ENCODE assay signal across 9 cellular contexts in genomic region chr7:22723171-22723601, GRCh38. TPM values are rescaled to one million over a fixed set of nuclear protein-coding genes. Genes with fewer than 3 reads are reported as not detected.
A peak's percentile ranks its signal among the peaks of the same experiment; 100 is the strongest.
DNase-seq lines count a peak whose midpoint lies in the region; ATAC-seq and TF ChIP-seq lines count a peak whose summit lies in the region.
"Had no signal": no experiment of that assay in that cellular context is flagged by ENCODE, and none has a peak within 500 bp of the region (broad histone marks: within the 10 kb centered on the region; RNA-seq: fewer than 3 reads in every experiment).

No MANE protein-coding gene starts in this region.

- no peak for TF ChIP-seq CTCF in brain microvascular endothelial cell (IDR thresholded peaks at IDR 0.05; ENCODE audit: low read depth, low read length, missing control alignments)
- no peak for TF ChIP-seq CTCF in upper lobe of right lung (IDR thresholded peaks at IDR 0.05)
- no peak for TF ChIP-seq CTCF in GM23338 (conservative IDR thresholded peaks at IDR 0.05; ENCODE audit: low read depth in 2 of 2)

- H3K27ac ChIP-seq in brain microvascular endothelial cell = peak overlapping the region; percentile 35
- peak overlapping the region; percentile 67 for H3K27ac ChIP-seq in upper lobe of right lung
- no peak overlapping the region for H3K27ac ChIP-seq in GM23338 (ENCODE audit: low read depth)

- no peak for DNase-seq in activated CD8-positive, alpha-beta memory T cell treated with anti-CD3 and anti-CD28 coated beads, Interleukin-2, amount 10 ng/mL, durations not matched to agents 7 days and 5 days
- DNase-seq in activated CD8-positive, alpha-beta memory T cell treated with anti-CD3 and anti-CD28 coated beads, Interleukin-2, amount 50 U/mL, for 4 hours = no peak
- DNase-seq in brain microvascular endothelial cell (peak; percentile 39), lung microvascular endothelial cell (ENCODE audit: low read depth in 2 of 2) (peak; percentile 61 to 84), upper lobe of right lung (peak; percentile 86), GM23338 (ENCODE audit: low spot score) (no peak)
- DNase-seq in stimulated activated CD4-positive, alpha-beta T cell treated with anti-CD3 and anti-CD28 coated beads, Interleukin-1b, Interleukin-23, amount 100 ng/mL, for 48 hours = no peak
- no peak for DNase-seq in NK-92 treated with Interleukin-12 subunit alpha and Interleukin-12 subunit beta, amount 100 ng/mL, for 24 hours (lab: John Stamatoyannopoulos, UW)
- DNase-seq: ACHN had no signal

- H3K27me3 Mint-ChIP-seq in activated CD8-positive, alpha-beta memory T cell treated with anti-CD3 and anti-CD28 coated beads, Interleukin-2, amount 10 ng/mL, durations not matched to agents 7 days and 5 days = peaks cover 77% of the 10 kb centered on the region
- H3K27me3 Mint-ChIP-seq in GM23338 (ENCODE audit: insufficient read depth, low read depth, poor library complexity) = peaks cover 12% of the 10 kb centered on the region

- H3K79me2 ChIP-seq in GM23338 (replicated peaks; ENCODE audit: insufficient read depth) = no peaks in the 10 kb centered on the region

- no peak overlapping the region; the same call in 1 of the 2 replicates for H2AFZ ChIP-seq in GM23338

- H3K4me3 ChIP-seq in brain microvascular endothelial cell (ENCODE audit: low read depth, low read length) (no peak overlapping the region), upper lobe of right lung (no peak overlapping the region), GM23338 (no peak overlapping the region)

- no peaks in the 10 kb centered on the region for H4K20me1 ChIP-seq in GM23338 (replicated peaks; ENCODE audit: insufficient read depth)

- H3K4me3 Mint-ChIP-seq in activated CD8-positive, alpha-beta memory T cell treated with anti-CD3 and anti-CD28 coated beads, Interleukin-2, amount 10 ng/mL, durations not matched to agents 7 days and 5 days = no peak overlapping the region
- no peak overlapping the region for H3K4me3 Mint-ChIP-seq in GM23338

- peaks cover 14% of the 10 kb centered on the region for H3K9me2 ChIP-seq in GM23338 (ENCODE audit: insufficient read depth)

- peaks cover 28% of the 10 kb centered on the region for H3K4me1 Mint-ChIP-seq in activated CD8-positive, alpha-beta memory T cell treated with anti-CD3 and anti-CD28 coated beads, Interleukin-2, amount 10 ng/mL, durations not matched to agents 7 days and 5 days
- H3K4me1 Mint-ChIP-seq in GM23338 = peaks cover 32% of the 10 kb centered on the region

- H3K36me3 ChIP-seq in brain microvascular endothelial cell (replicated peaks) = no peaks in the 10 kb centered on the region
- no peaks in the 10 kb centered on the region for H3K36me3 ChIP-seq in upper lobe of right lung
- no peaks in the 10 kb centered on the region for H3K36me3 ChIP-seq in GM23338 (ENCODE audit: insufficient read depth)

- peaks cover 41% of the 10 kb centered on the region for H3K4me1 ChIP-seq in upper lobe of right lung
- H3K4me1 ChIP-seq in GM23338 (ENCODE audit: insufficient read depth) = peaks cover 16% of the 10 kb centered on the region

- no peaks in the 10 kb centered on the region for H3K27me3 ChIP-seq in brain microvascular endothelial cell (replicated peaks)
- H3K27me3 ChIP-seq in upper lobe of right lung = no peaks in the 10 kb centered on the region
- H3K27me3 ChIP-seq in GM23338 (ENCODE audit: insufficient read depth) = no peaks in the 10 kb centered on the region; the same call in 1 of the 2 replicates

- intact Hi-C loops in upper lobe of right lung (cut with DNase I) = no loop called here

- H3F3A ChIP-seq in GM23338 (replicated peaks; ENCODE audit: low read depth) = no peaks in the 10 kb centered on the region; the same call in 1 of the 2 replicates

- H3K36me3 Mint-ChIP-seq in activated CD8-positive, alpha-beta memory T cell treated with anti-CD3 and anti-CD28 coated beads, Interleukin-2, amount 10 ng/mL, durations not matched to agents 7 days and 5 days = no peaks in the 10 kb centered on the region
- no peaks in the 10 kb centered on the region for H3K36me3 Mint-ChIP-seq in GM23338 (ENCODE audit: low read depth)

- H3K9me3 Mint-ChIP-seq in activated CD8-positive, alpha-beta memory T cell treated with anti-CD3 and anti-CD28 coated beads, Interleukin-2, amount 10 ng/mL, durations not matched to agents 7 days and 5 days (ENCODE audit: low read depth) = no peaks in the 10 kb centered on the region
- H3K9me3 Mint-ChIP-seq in GM23338 = no peaks in the 10 kb centered on the region; the same call in 2 of the 3 replicates

- CTCF ChIA-PET in activated CD8-positive, alpha-beta memory T cell treated with anti-CD3 and anti-CD28 coated beads, Interleukin-2, amount 10 ng/mL, durations not matched to agents 7 days and 5 days (lab: Charles Lee) = interaction anchor here (1.1 to 13.9 kb wide), 6 partner anchors 14 to 164 kb away, joined by 3 to 376 read pairs (median 4); no protein-coding TSS in a partner anchor

- in situ Hi-C loops in brain microvascular endothelial cell (cut with HindIII; ENCODE audit: low pct_ligation_motif_present, low sequenced_read_pairs) = no loop called here

- H3K27ac Mint-ChIP-seq in activated CD8-positive, alpha-beta memory T cell treated with anti-CD3 and anti-CD28 coated beads, Interleukin-2, amount 10 ng/mL, durations not matched to agents 7 days and 5 days = peak overlapping the region; percentile 27
- H3K27ac Mint-ChIP-seq in GM23338 = no peak overlapping the region

- no peak overlapping the region for H3K4me2 ChIP-seq in GM23338

- no peak for ATAC-seq in activated CD8-positive, alpha-beta memory T cell treated with anti-CD3 and anti-CD28 coated beads, Interleukin-2, amount 10 ng/mL, durations not matched to agents 7 days and 5 days
- ATAC-seq in upper lobe of right lung (peak; percentile 48), GM23338 (no peak)

- no peaks in the 10 kb centered on the region for H3K9me3 ChIP-seq in upper lobe of right lung

TF ChIP-seq in GM23338, 12 proteins besides CTCF, POLR2A, EP300 and RAD21 (continues in another document):
- TF ChIP-seq, protein P1, sequence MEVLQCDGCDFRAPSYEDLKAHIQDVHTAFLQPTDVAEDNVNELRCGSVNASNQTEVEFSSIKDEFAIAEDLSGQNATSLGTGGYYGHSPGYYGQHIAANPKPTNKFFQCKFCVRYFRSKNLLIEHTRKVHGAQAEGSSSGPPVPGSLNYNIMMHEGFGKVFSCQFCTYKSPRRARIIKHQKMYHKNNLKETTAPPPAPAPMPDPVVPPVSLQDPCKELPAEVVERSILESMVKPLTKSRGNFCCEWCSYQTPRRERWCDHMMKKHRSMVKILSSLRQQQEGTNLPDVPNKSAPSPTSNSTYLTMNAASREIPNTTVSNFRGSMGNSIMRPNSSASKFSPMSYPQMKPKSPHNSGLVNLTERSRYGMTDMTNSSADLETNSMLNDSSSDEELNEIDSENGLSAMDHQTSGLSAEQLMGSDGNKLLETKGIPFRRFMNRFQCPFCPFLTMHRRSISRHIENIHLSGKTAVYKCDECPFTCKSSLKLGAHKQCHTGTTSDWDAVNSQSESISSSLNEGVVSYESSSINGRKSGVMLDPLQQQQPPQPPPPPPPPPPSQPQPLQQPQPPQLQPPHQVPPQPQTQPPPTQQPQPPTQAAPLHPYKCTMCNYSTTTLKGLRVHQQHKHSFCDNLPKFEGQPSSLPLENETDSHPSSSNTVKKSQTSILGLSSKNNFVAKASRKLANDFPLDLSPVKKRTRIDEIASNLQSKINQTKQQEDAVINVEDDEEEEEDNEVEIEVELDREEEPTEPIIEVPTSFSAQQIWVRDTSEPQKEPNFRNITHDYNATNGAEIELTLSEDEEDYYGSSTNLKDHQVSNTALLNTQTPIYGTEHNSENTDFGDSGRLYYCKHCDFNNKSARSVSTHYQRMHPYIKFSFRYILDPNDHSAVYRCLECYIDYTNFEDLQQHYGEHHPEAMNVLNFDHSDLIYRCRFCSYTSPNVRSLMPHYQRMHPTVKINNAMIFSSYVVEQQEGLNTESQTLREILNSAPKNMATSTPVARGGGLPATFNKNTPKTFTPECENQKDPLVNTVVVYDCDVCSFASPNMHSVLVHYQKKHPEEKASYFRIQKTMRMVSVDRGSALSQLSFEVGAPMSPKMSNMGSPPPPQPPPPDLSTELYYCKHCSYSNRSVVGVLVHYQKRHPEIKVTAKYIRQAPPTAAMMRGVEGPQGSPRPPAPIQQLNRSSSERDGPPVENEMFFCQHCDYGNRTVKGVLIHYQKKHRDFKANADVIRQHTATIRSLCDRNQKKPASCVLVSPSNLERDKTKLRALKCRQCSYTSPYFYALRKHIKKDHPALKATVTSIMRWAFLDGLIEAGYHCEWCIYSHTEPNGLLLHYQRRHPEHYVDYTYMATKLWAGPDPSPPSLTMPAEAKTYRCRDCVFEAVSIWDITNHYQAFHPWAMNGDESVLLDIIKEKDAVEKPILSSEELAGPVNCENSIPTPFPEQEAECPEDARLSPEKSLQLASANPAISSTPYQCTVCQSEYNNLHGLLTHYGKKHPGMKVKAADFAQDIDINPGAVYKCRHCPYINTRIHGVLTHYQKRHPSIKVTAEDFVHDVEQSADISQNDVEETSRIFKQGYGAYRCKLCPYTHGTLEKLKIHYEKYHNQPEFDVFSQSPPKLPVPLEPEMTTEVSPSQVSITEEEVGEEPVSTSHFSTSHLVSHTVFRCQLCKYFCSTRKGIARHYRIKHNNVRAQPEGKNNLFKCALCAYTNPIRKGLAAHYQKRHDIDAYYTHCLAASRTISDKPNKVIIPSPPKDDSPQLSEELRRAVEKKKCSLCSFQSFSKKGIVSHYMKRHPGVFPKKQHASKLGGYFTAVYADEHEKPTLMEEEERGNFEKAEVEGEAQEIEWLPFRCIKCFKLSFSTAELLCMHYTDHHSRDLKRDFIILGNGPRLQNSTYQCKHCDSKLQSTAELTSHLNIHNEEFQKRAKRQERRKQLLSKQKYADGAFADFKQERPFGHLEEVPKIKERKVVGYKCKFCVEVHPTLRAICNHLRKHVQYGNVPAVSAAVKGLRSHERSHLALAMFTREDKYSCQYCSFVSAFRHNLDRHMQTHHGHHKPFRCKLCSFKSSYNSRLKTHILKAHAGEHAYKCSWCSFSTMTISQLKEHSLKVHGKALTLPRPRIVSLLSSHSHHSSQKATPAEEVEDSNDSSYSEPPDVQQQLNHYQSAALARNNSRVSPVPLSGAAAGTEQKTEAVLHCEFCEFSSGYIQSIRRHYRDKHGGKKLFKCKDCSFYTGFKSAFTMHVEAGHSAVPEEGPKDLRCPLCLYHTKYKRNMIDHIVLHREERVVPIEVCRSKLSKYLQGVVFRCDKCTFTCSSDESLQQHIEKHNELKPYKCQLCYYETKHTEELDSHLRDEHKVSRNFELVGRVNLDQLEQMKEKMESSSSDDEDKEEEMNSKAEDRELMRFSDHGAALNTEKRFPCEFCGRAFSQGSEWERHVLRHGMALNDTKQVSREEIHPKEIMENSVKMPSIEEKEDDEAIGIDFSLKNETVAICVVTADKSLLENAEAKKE (CRISPR knock-in tag; IDR thresholded peaks at IDR 0.05) = no peak
- no peak for TF ChIP-seq POLR2AphosphoS5 (IDR thresholded peaks at IDR 0.05; ENCODE audit: low read depth)

RNA-seq across cellular contexts. Expression of gene IL6, which starts 3.8 kb away (rescaled TPM):
- under 1 TPM in 1 of 2 experiments, not detected in 1; 0.66 TPM for total RNA-seq in activated CD8-positive, alpha-beta memory T cell treated with anti-CD3 and anti-CD28 coated beads, Interleukin-2, amount 10 ng/mL, durations not matched to agents 7 days and 5 days
- total RNA-seq in lung microvascular endothelial cell (0.60 and 0.87 TPM in 2 replicates), upper lobe of right lung (6.5 TPM)
- not detected in 2 replicates for total RNA-seq in GM23338 (2014; rRNA removed; shearing (Covaris generic))
- polyA plus RNA-seq in GM23338 (2016; fragmentation: Nextera tagmentation; extraction: Ambion mirVana) = 0.40 and 1.6 TPM in 2 replicates

Comparison
In these comparisons a context has a peak if more than half of its experiments do, and no peak if none do; other contexts are left out.
1. DNase-seq: peak in brain microvascular endothelial cell (single experiment), lung microvascular endothelial cell (2 of 2) and upper lobe of right lung (single experiment); none in activated CD8-positive, alpha-beta memory T cell treated with anti-CD3 and anti-CD28 coated beads, Interleukin-2, amount 10 ng/mL, durations not matched to agents 7 days and 5 days (single experiment), activated CD8-positive, alpha-beta memory T cell treated with anti-CD3 and anti-CD28 coated beads, Interleukin-2, amount 50 U/mL, for 4 hours (single experiment), GM23338 (single experiment), stimulated activated CD4-positive, alpha-beta T cell treated with anti-CD3 and anti-CD28 coated beads, Interleukin-1b, Interleukin-23, amount 100 ng/mL, for 48 hours (single experiment) and NK-92 treated with Interleukin-12 subunit alpha and Interleukin-12 subunit beta, amount 100 ng/mL, for 24 hours (single experiment).